In genomic region chr1:8011016-8011415, GRCh38 we compare ENCODE assay signal across 2 cellular contexts.
TF ChIP-seq lines count a peak whose summit lies in the region.

No MANE protein-coding gene starts in this region.

TF ChIP-seq in IMR-90, 13 proteins besides CTCF, POLR2A, EP300 and RAD21:
- no peak for TF ChIP-seq CHD1 (IDR thresholded peaks at IDR 0.05; ENCODE audit: low read depth, low read length)
- TF ChIP-seq MXI1 (IDR thresholded peaks at IDR 0.05; ENCODE audit: borderline replicate concordance, low read depth, low read length), result no peak
- TF ChIP-seq FOS (IDR thresholded peaks at IDR 0.05; ENCODE audit: low read depth, low read length), result no peak
- TF ChIP-seq BHLHE40 (IDR thresholded peaks at IDR 0.05; ENCODE audit: low read depth, low read length), result no peak
- TF ChIP-seq SMC3 (IDR thresholded peaks at IDR 0.05; ENCODE audit: low read depth, low read length), result no peak
- no peak for TF ChIP-seq RCOR1 (IDR thresholded peaks at IDR 0.05; ENCODE audit: insufficient replicate concordance, low read length)
- no peak for TF ChIP-seq USF2 (IDR thresholded peaks at IDR 0.05; ENCODE audit: low read depth, low read length)
- no peak for TF ChIP-seq NFE2L2 (IDR thresholded peaks at IDR 0.05; ENCODE audit: low read depth, low read length)
- TF ChIP-seq CEBPB (IDR thresholded peaks at IDR 0.05; ENCODE audit: low read depth, low read length), result no peak
- TF ChIP-seq MAZ (IDR thresholded peaks at IDR 0.05; ENCODE audit: borderline replicate concordance, low read depth, low read length), result no peak
- no peak for TF ChIP-seq RFX5 (IDR thresholded peaks at IDR 0.05; ENCODE audit: low read depth, low read length)
- TF ChIP-seq MAFK (IDR thresholded peaks at IDR 0.05; ENCODE audit: low read depth, low read length), result no peak
- TF ChIP-seq ELK1 (IDR thresholded peaks at IDR 0.05; ENCODE audit: borderline replicate concordance, low read depth, low read length), result no peak
TF ChIP-seq in IMR-90: peak in this region for 0.

TF ChIP-seq in HepG2, 621 proteins besides CTCF, POLR2A, EP300 and RAD21:
- TF ChIP-seq POLR2AphosphoS5 (IDR thresholded peaks at IDR 0.05; ENCODE audit: low read depth, low read length), result peak; percentile 56
- 0 out of 2 replicates have a peak, but pooled peaks have one; percentile 24 for TF ChIP-seq ZNF746 (CRISPR knock-in tag; IDR thresholded peaks at IDR 0.05)
- peak; percentile 69; the same call in 1 of the 2 replicates for TF ChIP-seq ZC3H13 (CRISPR knock-in tag; IDR thresholded peaks at IDR 0.05)
- peak; percentile 44; the same call in 1 of the 2 replicates for TF ChIP-seq SRY (CRISPR knock-in tag; IDR thresholded peaks at IDR 0.05)
- TF ChIP-seq PAF1 (CRISPR knock-in tag; IDR thresholded peaks at IDR 0.05), result peak; percentile 94; the same call in 1 of the 2 replicates
- TF ChIP-seq ZZZ3 (CRISPR knock-in tag; IDR thresholded peaks at IDR 0.05; ENCODE audit: borderline replicate concordance), result no peak
- peak; percentile 58; the same call in 1 of the 2 replicates for TF ChIP-seq POLR2AphosphoS2 (IDR thresholded peaks at IDR 0.05; ENCODE audit: low read depth, low read length)
- TF ChIP-seq ZFY (CRISPR knock-in tag; IDR thresholded peaks at IDR 0.05), result no peak
- TF ChIP-seq RBM22 (optimal IDR thresholded peaks at IDR 0.05; ENCODE audit: low read length), result peak; percentile 99
- peak; percentile 97; the same call in 1 of the 2 replicates for TF ChIP-seq SSRP1 (CRISPR knock-in tag; IDR thresholded peaks at IDR 0.05)
- TF ChIP-seq ZNF431 (CRISPR knock-in tag; IDR thresholded peaks at IDR 0.05; ENCODE audit: borderline replicate concordance, low read depth), result 0 out of 2 replicates have a peak, but pooled peaks have one; percentile 41
- peak; percentile 19 for TF ChIP-seq AGO2 (optimal IDR thresholded peaks at IDR 0.05; ENCODE audit: low read depth, low read length)
- 0 out of 2 replicates have a peak, but pooled peaks have one; percentile 1 for TF ChIP-seq SAP130 (CRISPR knock-in tag; IDR thresholded peaks at IDR 0.05; ENCODE audit: low read depth)
- no peak for TF ChIP-seq NCOA2 (CRISPR knock-in tag; IDR thresholded peaks at IDR 0.05)
- TF ChIP-seq ZNF687 (CRISPR knock-in tag; IDR thresholded peaks at IDR 0.05), result 0 out of 2 replicates have a peak, but pooled peaks have one; percentile 20
- TF ChIP-seq ZMAT5 (CRISPR knock-in tag; IDR thresholded peaks at IDR 0.05; ENCODE audit: borderline replicate concordance, low read depth), result 0 out of 2 replicates have a peak, but pooled peaks have one; percentile 68
- 0 out of 2 replicates have a peak, but pooled peaks have one; percentile 9 for TF ChIP-seq SALL1 (CRISPR knock-in tag; IDR thresholded peaks at IDR 0.05)
- no peak for TF ChIP-seq ZNF136 (CRISPR knock-in tag; IDR thresholded peaks at IDR 0.05; ENCODE audit: low read depth)
- no peak for TF ChIP-seq HOXA5 (CRISPR knock-in tag; IDR thresholded peaks at IDR 0.05)
- TF ChIP-seq FIP1L1 (IDR thresholded peaks at IDR 0.05; ENCODE audit: borderline replicate concordance, insufficient read depth, low read depth, low read length), result peak; percentile 61; the same call in 1 of the 2 replicates
- TF ChIP-seq POLR2G (IDR thresholded peaks at IDR 0.05; ENCODE audit: low read depth, low read length), result peak; percentile 65
- TF ChIP-seq ZBTB37 (CRISPR knock-in tag; IDR thresholded peaks at IDR 0.05), result no peak
- no peak for TF ChIP-seq STAT6 (CRISPR knock-in tag; IDR thresholded peaks at IDR 0.05; ENCODE audit: borderline replicate concordance)
- 0 out of 2 replicates have a peak, but pooled peaks have one; percentile 18 for TF ChIP-seq ZBED4 (CRISPR knock-in tag; IDR thresholded peaks at IDR 0.05; ENCODE audit: borderline replicate concordance)
- TF ChIP-seq ZSCAN12 (CRISPR knock-in tag; IDR thresholded peaks at IDR 0.05), result 0 out of 2 replicates have a peak, but pooled peaks have one; percentile 15
TF ChIP-seq in HepG2: peak in this region for 18.
